ENCODE assay signal across 8 cellular contexts in genomic region chr7:70402069-70402468, GRCh38.
"Had no signal": no experiment of that assay in that cellular context is flagged by ENCODE, and none has a peak within 500 bp of the region (broad histone marks: within the 10 kb centered on the region; RNA-seq: fewer than 3 reads in every experiment).

No MANE protein-coding gene starts in this region.

- H3K27ac ChIP-seq: GM23248 had no signal

- H3K9me3 ChIP-seq: HAP-1 had no signal

- ATAC-seq: HCT116, K562 had no signal

- H3K9ac ChIP-seq: GM23248 had no signal

- H3K4me1 ChIP-seq: HAP-1 had no signal

- H3K4me3 ChIP-seq: GM23248, HAP-1, K562 had no signal

- H3K36me3 ChIP-seq: HAP-1 had no signal

- DNase-seq: GM23248, GOT3, H7, IMR-90, KG1 had no signal
